In genomic region chr9:77595426-77596051, GRCh38 we compare ENCODE assay signal across 16 cellular contexts. TPM values are rescaled to one million over a fixed set of nuclear protein-coding genes. Genes with fewer than 3 reads are reported as not detected.
DNase-seq lines count a peak whose midpoint lies in the region; ATAC-seq and TF ChIP-seq lines count a peak whose summit lies in the region.
"Had no signal": no experiment of that assay in that cellular context is flagged by ENCODE, and none has a peak within 500 bp of the region (broad histone marks: within the 10 kb centered on the region; RNA-seq: fewer than 3 reads in every experiment).

No MANE protein-coding gene starts in this region.

- H3K36me3 ChIP-seq in right atrium auricular region (no peaks in the 10 kb centered on the region), SK-N-MC (ENCODE audit: insufficient read depth, low read length) (no peaks in the 10 kb centered on the region), heart right ventricle (no peaks in the 10 kb centered on the region), uterus (no peaks in the 10 kb centered on the region)
- H3K36me3 ChIP-seq: ovary, vagina had no signal

- no peak for DNase-seq in Right ventricle myocardium inferior (ENCODE audit: missing footprints)
- DNase-seq in right atrium auricular region (ENCODE audit: low spot score), result no peak
- peak; percentile 5 for DNase-seq in SK-N-MC (ENCODE audit: low read depth, low spot score)
- no peak for DNase-seq in heart right ventricle
- DNase-seq in uterus, result no peak
- no peak for DNase-seq in NCI-H526 (lab: John Stamatoyannopoulos, UW)
- DNase-seq: activated CD4-positive, alpha-beta T cell treated with anti-CD3 and anti-CD28 coated beads, Interleukin-2, amount 50 U/mL, for 48 hours; activated effector memory CD4-positive, alpha-beta T cell treated with Interleukin-2 at 50 U/mL for 16 hours; DMS 273 treated with DMSO at 0.1 percent for 48 hours; effector memory CD8-positive, alpha-beta T cell; GM23248; hippocampal formation; ovary had no signal

- intact Hi-C loops in Right ventricle myocardium inferior (cut with DNase I), result loop anchor here (5.0 kb wide), 3 partner anchors 52 to 138 kb away; partner anchors contain the start of gene GNA14
- intact Hi-C loops in heart right ventricle (cut with DNase I), result loop anchor here in 6 of 10 donors (5.0 to 10.0 kb wide), 6 partner anchors 49 to 138 kb away; partner anchors contain the start of gene GNA14 (in 5 of the 6)
- intact Hi-C loops in uterus (cut with DNase I; ENCODE audit: low total_unique reads), result no loop called here

- H3K27ac ChIP-seq in right atrium auricular region, result peak overlapping the region in 1 of 2 donors; percentile 4
- H3K27ac ChIP-seq in SK-N-MC, result no peak overlapping the region
- H3K27ac ChIP-seq in heart right ventricle, result peak overlapping the region in 6 of 10 donors; percentile 2 to 64 (median 36)
- H3K27ac ChIP-seq in uterus, result peak overlapping the region; percentile 41 to 70
- H3K27ac ChIP-seq: GM23248, ovary had no signal

- no peak for TF ChIP-seq POLR2A in uterus (IDR thresholded peaks at IDR 0.05)

- H3K4me3 ChIP-seq in right atrium auricular region (no peak overlapping the region), SK-N-MC (no peak overlapping the region), heart right ventricle (no peak overlapping the region), uterus (no peak overlapping the region)
- H3K4me3 ChIP-seq: GM23248, ovary, vagina had no signal

- H3K27me3 ChIP-seq in right atrium auricular region, result no peaks in the 10 kb centered on the region
- H3K27me3 ChIP-seq in heart right ventricle, result no peaks in the 10 kb centered on the region
- no peaks in the 10 kb centered on the region for H3K27me3 ChIP-seq in uterus
- H3K27me3 ChIP-seq: ovary, vagina had no signal

- H3K9me3 ChIP-seq in right atrium auricular region (no peaks in the 10 kb centered on the region), SK-N-MC (ENCODE audit: low read depth, low read length) (no peaks in the 10 kb centered on the region), heart right ventricle (no peaks in the 10 kb centered on the region), uterus (no peaks in the 10 kb centered on the region)
- H3K9me3 ChIP-seq: ovary, vagina had no signal

- ATAC-seq in Right ventricle myocardium inferior (peak; percentile 21), heart right ventricle (peak; percentile 15 to 71 (median 48)), GM18909 (IDR thresholded peaks at IDR 0.05; ENCODE audit: poor library complexity, unreplicated experiment) (no peak), GM21528 (IDR thresholded peaks at IDR 0.05; ENCODE audit: low FRiP score, unreplicated experiment) (no peak)
- ATAC-seq: effector memory CD8-positive, alpha-beta T cell had no signal

- H3K4me1 ChIP-seq in right atrium auricular region (peaks cover 0 to 41% of the 10 kb centered on the region in 2 donors), heart right ventricle (peaks cover 3 to 62% (median 45%) of the 10 kb centered on the region in 9 donors), uterus (peaks cover 0 to 17% of the 10 kb centered on the region in 2 donors)

- H3K9ac ChIP-seq in SK-N-MC (ENCODE audit: insufficient read length), result no peak overlapping the region
- H3K9ac ChIP-seq: GM23248 had no signal

- WGBS in heart right ventricle, 2 donors, result 19 to 28% methylated on average over 7 of the region's 7 CpGs

- TF ChIP-seq CTCF in right atrium auricular region (IDR thresholded peaks at IDR 0.05), result no peak
- TF ChIP-seq CTCF in heart right ventricle (IDR thresholded peaks at IDR 0.05), result no peak
- no peak for TF ChIP-seq CTCF in uterus (IDR thresholded peaks at IDR 0.05)

RNA-seq across cellular contexts. Expression of gene GNA14, which starts 52.6 kb away (rescaled TPM):
- total RNA-seq in Right ventricle myocardium inferior (2.6 TPM), right atrium auricular region (1 to 10 TPM; 2.2 to 4.3 TPM), heart right ventricle (1 to 10 TPM in 9 of 10 donors, under 1 TPM in 1; 0.93 to 4.8 (median 1.8) TPM), uterus (10 to 100 TPM; 11.3 to 23.6 (median 16.2) TPM)
- 1 to 10 TPM in 1 of 2 donors, under 1 TPM in 1; 0.75 to 1.6 TPM for polyA plus RNA-seq in heart right ventricle

Comparison
In these comparisons a context has a peak if more than half of its experiments do, and no peak if none do; other contexts are left out.
1. ATAC-seq: peak in Right ventricle myocardium inferior (single experiment) and heart right ventricle (8 of 8); none in GM18909 (single experiment) and GM21528 (single experiment).